In the genomic region with DNA sequence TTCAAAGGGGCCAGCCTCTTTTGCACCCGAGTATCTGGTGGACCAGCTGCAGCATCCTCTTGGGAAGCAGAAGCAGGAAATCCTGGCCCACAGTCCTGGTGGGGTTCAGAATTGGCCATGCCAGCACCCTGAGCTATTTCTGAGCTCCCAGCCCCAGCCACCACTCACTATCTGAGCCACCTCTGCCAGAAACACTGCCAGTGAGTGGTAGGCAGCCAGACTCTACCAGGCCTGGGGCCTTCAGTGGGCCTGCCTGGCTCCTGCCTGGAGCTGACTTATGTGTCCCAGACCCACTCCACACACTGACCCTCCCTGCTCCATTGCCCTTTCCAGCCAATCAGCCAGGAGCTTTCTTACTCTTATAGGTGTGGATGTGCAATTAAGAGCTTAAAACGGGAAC, we compare ENCODE assay signal across 1 cellular context.
TF ChIP-seq lines count a peak whose summit lies in the region.

No MANE protein-coding gene starts in this region.

TF ChIP-seq in GM23338, 12 proteins besides CTCF, POLR2A, EP300 and RAD21 (continued from another document):
- TF ChIP-seq, protein P1, sequence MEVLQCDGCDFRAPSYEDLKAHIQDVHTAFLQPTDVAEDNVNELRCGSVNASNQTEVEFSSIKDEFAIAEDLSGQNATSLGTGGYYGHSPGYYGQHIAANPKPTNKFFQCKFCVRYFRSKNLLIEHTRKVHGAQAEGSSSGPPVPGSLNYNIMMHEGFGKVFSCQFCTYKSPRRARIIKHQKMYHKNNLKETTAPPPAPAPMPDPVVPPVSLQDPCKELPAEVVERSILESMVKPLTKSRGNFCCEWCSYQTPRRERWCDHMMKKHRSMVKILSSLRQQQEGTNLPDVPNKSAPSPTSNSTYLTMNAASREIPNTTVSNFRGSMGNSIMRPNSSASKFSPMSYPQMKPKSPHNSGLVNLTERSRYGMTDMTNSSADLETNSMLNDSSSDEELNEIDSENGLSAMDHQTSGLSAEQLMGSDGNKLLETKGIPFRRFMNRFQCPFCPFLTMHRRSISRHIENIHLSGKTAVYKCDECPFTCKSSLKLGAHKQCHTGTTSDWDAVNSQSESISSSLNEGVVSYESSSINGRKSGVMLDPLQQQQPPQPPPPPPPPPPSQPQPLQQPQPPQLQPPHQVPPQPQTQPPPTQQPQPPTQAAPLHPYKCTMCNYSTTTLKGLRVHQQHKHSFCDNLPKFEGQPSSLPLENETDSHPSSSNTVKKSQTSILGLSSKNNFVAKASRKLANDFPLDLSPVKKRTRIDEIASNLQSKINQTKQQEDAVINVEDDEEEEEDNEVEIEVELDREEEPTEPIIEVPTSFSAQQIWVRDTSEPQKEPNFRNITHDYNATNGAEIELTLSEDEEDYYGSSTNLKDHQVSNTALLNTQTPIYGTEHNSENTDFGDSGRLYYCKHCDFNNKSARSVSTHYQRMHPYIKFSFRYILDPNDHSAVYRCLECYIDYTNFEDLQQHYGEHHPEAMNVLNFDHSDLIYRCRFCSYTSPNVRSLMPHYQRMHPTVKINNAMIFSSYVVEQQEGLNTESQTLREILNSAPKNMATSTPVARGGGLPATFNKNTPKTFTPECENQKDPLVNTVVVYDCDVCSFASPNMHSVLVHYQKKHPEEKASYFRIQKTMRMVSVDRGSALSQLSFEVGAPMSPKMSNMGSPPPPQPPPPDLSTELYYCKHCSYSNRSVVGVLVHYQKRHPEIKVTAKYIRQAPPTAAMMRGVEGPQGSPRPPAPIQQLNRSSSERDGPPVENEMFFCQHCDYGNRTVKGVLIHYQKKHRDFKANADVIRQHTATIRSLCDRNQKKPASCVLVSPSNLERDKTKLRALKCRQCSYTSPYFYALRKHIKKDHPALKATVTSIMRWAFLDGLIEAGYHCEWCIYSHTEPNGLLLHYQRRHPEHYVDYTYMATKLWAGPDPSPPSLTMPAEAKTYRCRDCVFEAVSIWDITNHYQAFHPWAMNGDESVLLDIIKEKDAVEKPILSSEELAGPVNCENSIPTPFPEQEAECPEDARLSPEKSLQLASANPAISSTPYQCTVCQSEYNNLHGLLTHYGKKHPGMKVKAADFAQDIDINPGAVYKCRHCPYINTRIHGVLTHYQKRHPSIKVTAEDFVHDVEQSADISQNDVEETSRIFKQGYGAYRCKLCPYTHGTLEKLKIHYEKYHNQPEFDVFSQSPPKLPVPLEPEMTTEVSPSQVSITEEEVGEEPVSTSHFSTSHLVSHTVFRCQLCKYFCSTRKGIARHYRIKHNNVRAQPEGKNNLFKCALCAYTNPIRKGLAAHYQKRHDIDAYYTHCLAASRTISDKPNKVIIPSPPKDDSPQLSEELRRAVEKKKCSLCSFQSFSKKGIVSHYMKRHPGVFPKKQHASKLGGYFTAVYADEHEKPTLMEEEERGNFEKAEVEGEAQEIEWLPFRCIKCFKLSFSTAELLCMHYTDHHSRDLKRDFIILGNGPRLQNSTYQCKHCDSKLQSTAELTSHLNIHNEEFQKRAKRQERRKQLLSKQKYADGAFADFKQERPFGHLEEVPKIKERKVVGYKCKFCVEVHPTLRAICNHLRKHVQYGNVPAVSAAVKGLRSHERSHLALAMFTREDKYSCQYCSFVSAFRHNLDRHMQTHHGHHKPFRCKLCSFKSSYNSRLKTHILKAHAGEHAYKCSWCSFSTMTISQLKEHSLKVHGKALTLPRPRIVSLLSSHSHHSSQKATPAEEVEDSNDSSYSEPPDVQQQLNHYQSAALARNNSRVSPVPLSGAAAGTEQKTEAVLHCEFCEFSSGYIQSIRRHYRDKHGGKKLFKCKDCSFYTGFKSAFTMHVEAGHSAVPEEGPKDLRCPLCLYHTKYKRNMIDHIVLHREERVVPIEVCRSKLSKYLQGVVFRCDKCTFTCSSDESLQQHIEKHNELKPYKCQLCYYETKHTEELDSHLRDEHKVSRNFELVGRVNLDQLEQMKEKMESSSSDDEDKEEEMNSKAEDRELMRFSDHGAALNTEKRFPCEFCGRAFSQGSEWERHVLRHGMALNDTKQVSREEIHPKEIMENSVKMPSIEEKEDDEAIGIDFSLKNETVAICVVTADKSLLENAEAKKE (CRISPR knock-in tag; IDR thresholded peaks at IDR 0.05): no peak
- no peak for TF ChIP-seq CREB1 (CRISPR knock-in tag; IDR thresholded peaks at IDR 0.05; ENCODE audit: low read depth)
- TF ChIP-seq, protein P2, sequence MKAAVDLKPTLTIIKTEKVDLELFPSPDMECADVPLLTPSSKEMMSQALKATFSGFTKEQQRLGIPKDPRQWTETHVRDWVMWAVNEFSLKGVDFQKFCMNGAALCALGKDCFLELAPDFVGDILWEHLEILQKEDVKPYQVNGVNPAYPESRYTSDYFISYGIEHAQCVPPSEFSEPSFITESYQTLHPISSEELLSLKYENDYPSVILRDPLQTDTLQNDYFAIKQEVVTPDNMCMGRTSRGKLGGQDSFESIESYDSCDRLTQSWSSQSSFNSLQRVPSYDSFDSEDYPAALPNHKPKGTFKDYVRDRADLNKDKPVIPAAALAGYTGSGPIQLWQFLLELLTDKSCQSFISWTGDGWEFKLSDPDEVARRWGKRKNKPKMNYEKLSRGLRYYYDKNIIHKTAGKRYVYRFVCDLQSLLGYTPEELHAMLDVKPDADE (IDR thresholded peaks at IDR 0.05): no peak
- no peak for TF ChIP-seq JUNB (IDR thresholded peaks at IDR 0.05; ENCODE audit: unreplicated experiment)
- TF ChIP-seq EZH2 (IDR thresholded peaks at IDR 0.05; ENCODE audit: low read depth, unreplicated experiment): no peak
- TF ChIP-seq STAT1 (IDR thresholded peaks at IDR 0.05; ENCODE audit: unreplicated experiment): no peak
- TF ChIP-seq ZNF331 (CRISPR knock-in tag; IDR thresholded peaks at IDR 0.05; ENCODE audit: low read depth): no peak
